In the genomic region with DNA sequence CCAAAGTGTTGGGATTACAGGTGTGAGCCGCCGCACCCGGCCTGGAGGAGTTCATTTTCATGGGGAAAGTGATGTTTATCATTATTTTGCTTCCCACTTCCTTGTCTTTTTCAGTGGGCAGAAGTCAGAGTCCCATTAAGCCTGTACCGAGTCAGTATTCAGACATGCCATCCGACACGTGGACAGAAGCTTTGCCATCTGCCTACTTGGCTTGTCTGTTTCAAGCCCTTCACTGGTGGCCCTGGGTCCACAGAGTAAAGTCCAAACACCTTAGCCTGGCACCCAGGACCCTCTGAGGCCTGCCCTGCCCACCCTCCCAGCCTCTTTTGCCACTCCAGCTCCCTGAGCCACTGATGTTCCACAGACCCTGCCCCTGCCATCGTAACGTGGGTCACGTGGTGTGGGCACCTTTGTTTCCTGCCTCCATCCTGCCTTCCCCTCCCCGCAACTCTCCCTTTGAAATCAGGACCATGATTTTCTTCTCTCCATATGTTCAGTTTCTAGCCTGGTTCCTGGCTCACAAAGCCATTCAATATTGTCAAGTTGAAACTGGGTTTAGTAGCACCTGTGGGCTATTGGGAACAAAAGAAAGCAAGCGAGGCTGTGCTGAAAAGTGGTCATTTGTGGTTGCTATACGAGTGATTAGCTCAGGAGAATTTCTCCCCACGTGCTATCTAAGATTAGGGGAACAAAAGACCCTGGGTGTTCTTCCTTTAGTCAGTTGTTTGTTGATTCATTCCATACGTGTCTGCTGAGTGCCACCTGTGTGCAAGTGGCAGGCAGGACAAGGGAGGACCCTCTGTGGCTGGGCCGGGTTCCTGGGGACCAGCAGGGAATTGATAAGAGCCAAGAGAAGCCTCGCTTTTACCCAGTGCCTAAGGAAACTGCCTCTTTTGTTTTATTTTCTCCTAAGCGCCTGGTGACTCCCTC, we compare ENCODE assay signal across 16 cellular contexts. TPM values are rescaled to one million over a fixed set of nuclear protein-coding genes. Genes with fewer than 3 reads are reported as not detected.
DNase-seq lines count a peak whose midpoint lies in the region; ATAC-seq and TF ChIP-seq lines count a peak whose summit lies in the region.
"Had no signal": no experiment of that assay in that cellular context is flagged by ENCODE, and none has a peak within 500 bp of the region (broad histone marks: within the 10 kb centered on the region; RNA-seq: fewer than 3 reads in every experiment).

No MANE protein-coding gene starts in this region.

- peak; percentile 33 for DNase-seq in SK-N-SH
- peak; percentile 9 for DNase-seq in NCI-H1436 treated with DMSO at 0.1 percent for 48 hours (lab: John Stamatoyannopoulos, UW)
- DNase-seq in cerebellar cortex (ENCODE audit: low spot score): peak; percentile 77
- no peak for DNase-seq in stomach
- no peak for DNase-seq in T-helper 17 cell
- no peak for DNase-seq in tibial artery
- no peak for DNase-seq in nephron progenitor cell
- DNase-seq: Caco-2; effector CD4-positive, alpha-beta T cell; NCI-H82; stimulated activated CD4-positive, alpha-beta T cell treated with anti-CD3 and anti-CD28 coated beads, Interleukin-15, amount 100 ng/mL, for 24 hours; stimulated activated naive CD4-positive, alpha-beta T cell treated with Interleukin-2 at 50 U/mL for 16 hours had no signal

- no peak for TF ChIP-seq RAD21 in SK-N-SH (IDR thresholded peaks at IDR 0.05; ENCODE audit: low read length)

- no peak overlapping the region for H3K4me2 ChIP-seq in SK-N-SH

- H4K20me1 ChIP-seq in SK-N-SH (ENCODE audit: insufficient read depth): no peaks in the 10 kb centered on the region

- TF ChIP-seq POLR2A in stomach (IDR thresholded peaks at IDR 0.05): no peak

- intact Hi-C loops in stomach (cut with DNase I; ENCODE audit: low total_unique reads) (no loop called here), tibial artery (cut with DNase I; ENCODE audit: low total_unique reads) (no loop called here)

- H3K9me2 ChIP-seq in SK-N-SH: no peaks in the 10 kb centered on the region

- peaks cover 11% of the 10 kb centered on the region for H3K4me1 Mint-ChIP-seq in T-helper 17 cell
- H3K4me1 Mint-ChIP-seq in nephron progenitor cell: peaks cover 55% of the 10 kb centered on the region

- no peak overlapping the region for H2AFZ ChIP-seq in SK-N-SH (ENCODE audit: low read depth)

- H3K9ac ChIP-seq in SK-N-SH: no peak overlapping the region

- H3K4me3 ChIP-seq in SK-N-SH (ENCODE audit: low read depth in 2 of 2, low read length in 1 of 2) (no peak overlapping the region), stomach (no peak overlapping the region), tibial artery (no peak overlapping the region)
- H3K4me3 ChIP-seq: GM12878, heart left ventricle had no signal

- H3K27ac ChIP-seq in SK-N-SH (ENCODE audit: low read depth in 2 of 2, low read length in 1 of 2): no peak overlapping the region
- peak overlapping the region in 4 of 5 donors; percentile 51 to 78 (median 68) for H3K27ac ChIP-seq in stomach
- H3K27ac ChIP-seq in tibial artery: peak overlapping the region in 1 of 2 donors; percentile 80

- ATAC-seq in SK-N-SH treated with all-trans-retinoic acid at 6 μM for 48 hours (no peak), T-helper 17 cell (no peak)
- ATAC-seq: activated naive CD4-positive, alpha-beta T cell treated with anti-CD3 and anti-CD28 coated beads, Interleukin-2, amount 50 U/mL, for 72 hours; GM12878 had no signal

- H3K9me3 ChIP-seq in SK-N-SH (no peaks in the 10 kb centered on the region), stomach (no peaks in the 10 kb centered on the region), T-helper 17 cell (ENCODE audit: control insufficient read depth, low read length, poor library complexity, severe bottlenecking) (no peaks in the 10 kb centered on the region), tibial artery (no peaks in the 10 kb centered on the region)
- H3K9me3 ChIP-seq: Caco-2, heart left ventricle had no signal

- TF ChIP-seq EP300 in SK-N-SH (IDR thresholded peaks at IDR 0.05; ENCODE audit: borderline replicate concordance in 1 of 2, low read depth in 1 of 2, low read length in 1 of 2) (no peak), stomach (IDR thresholded peaks at IDR 0.05) (no peak)

- H3K27me3 ChIP-seq in SK-N-SH (ENCODE audit: insufficient read depth) (no peaks in the 10 kb centered on the region), stomach (no peaks in the 10 kb centered on the region), tibial artery (no peaks in the 10 kb centered on the region)
- H3K27me3 ChIP-seq: heart left ventricle had no signal

- peaks cover 10 to 29% of the 10 kb centered on the region in 2 experiments; a peak in 3 of 4 replicates for H3K4me1 ChIP-seq in SK-N-SH (ENCODE audit: control insufficient read depth in 1 of 2, insufficient read depth in 2 of 2, low read depth in 1 of 2, low read length in 1 of 2)
- H3K4me1 ChIP-seq in stomach: peaks cover 22 to 69% (median 48%) of the 10 kb centered on the region in 4 donors
- H3K4me1 ChIP-seq in tibial artery: peaks cover 0 to 42% (median 36%) of the 10 kb centered on the region in 4 donors

- H3K4me3 Mint-ChIP-seq in T-helper 17 cell (no peak overlapping the region), nephron progenitor cell (no peak overlapping the region)

- H3K27me3 Mint-ChIP-seq in T-helper 17 cell (no peaks in the 10 kb centered on the region), nephron progenitor cell (ENCODE audit: low read depth, poor library complexity) (no peaks in the 10 kb centered on the region)

- CTCF ChIA-PET in SK-N-SH (lab: Yijun Ruan, JAX): interaction anchor here (0.7 to 1.7 kb wide), 4 partner anchors 215 to 380 kb away, joined by 3 to 6 read pairs (median 5); no protein-coding TSS in a partner anchor

- WGBS in SK-N-SH (ENCODE audit: low lambda C conversion rate): 92% methylated on average over 17 of the region's 17 CpGs
- WGBS in stomach, 5 donors: 58 to 72% (median 67%) methylated on average over 17 of the region's 17 CpGs

- H3K9me3 Mint-ChIP-seq in nephron progenitor cell: no peaks in the 10 kb centered on the region
- H3K9me3 Mint-ChIP-seq: activated naive CD4-positive, alpha-beta T cell treated with anti-CD3 and anti-CD28 coated beads, Interleukin-2, amount 50 U/mL, for 72 hours had no signal

- H3K36me3 ChIP-seq in SK-N-SH (replicated peaks in 1 of 2; ENCODE audit: control insufficient read depth in 1 of 2, insufficient read depth in 2 of 2, low read length in 1 of 2) (no peaks in the 10 kb centered on the region), stomach (no peaks in the 10 kb centered on the region), tibial artery (no peaks in the 10 kb centered on the region)
- H3K36me3 ChIP-seq: heart left ventricle had no signal

- H3K79me2 ChIP-seq in SK-N-SH (ENCODE audit: insufficient read depth): no peaks in the 10 kb centered on the region

- H3K27ac Mint-ChIP-seq in T-helper 17 cell: no peak overlapping the region
- no peak overlapping the region for H3K27ac Mint-ChIP-seq in nephron progenitor cell

- H3F3A ChIP-seq in SK-N-SH (replicated peaks; ENCODE audit: insufficient read depth): peaks cover 7% of the 10 kb centered on the region

- no peaks in the 10 kb centered on the region for H3K36me3 Mint-ChIP-seq in T-helper 17 cell (ENCODE audit: low read depth)
- no peaks in the 10 kb centered on the region for H3K36me3 Mint-ChIP-seq in nephron progenitor cell (ENCODE audit: low read depth)

- TF ChIP-seq CTCF in SK-N-SH (IDR thresholded peaks at IDR 0.05) (no peak), stomach (IDR thresholded peaks at IDR 0.05) (no peak), tibial artery (IDR thresholded peaks at IDR 0.05) (no peak), nephron progenitor cell (IDR thresholded peaks at IDR 0.05) (no peak)

- POLR2A ChIA-PET in SK-N-SH (lab: Yijun Ruan, JAX): interaction anchor here (0.7 kb wide), 1 partner anchor 1375 kb away, joined by 4 read pairs; no protein-coding TSS in a partner anchor

TF ChIP-seq in SK-N-SH, 30 proteins besides CTCF, POLR2A, EP300 and RAD21 (continues in another document):
- no peak for TF ChIP-seq GABPA (IDR thresholded peaks at IDR 0.05; ENCODE audit: low read depth)
- TF ChIP-seq, protein P1, sequence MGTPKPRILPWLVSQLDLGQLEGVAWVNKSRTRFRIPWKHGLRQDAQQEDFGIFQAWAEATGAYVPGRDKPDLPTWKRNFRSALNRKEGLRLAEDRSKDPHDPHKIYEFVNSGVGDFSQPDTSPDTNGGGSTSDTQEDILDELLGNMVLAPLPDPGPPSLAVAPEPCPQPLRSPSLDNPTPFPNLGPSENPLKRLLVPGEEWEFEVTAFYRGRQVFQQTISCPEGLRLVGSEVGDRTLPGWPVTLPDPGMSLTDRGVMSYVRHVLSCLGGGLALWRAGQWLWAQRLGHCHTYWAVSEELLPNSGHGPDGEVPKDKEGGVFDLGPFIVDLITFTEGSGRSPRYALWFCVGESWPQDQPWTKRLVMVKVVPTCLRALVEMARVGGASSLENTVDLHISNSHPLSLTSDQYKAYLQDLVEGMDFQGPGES (IDR thresholded peaks at IDR 0.05; ENCODE audit: low read depth, low read length): no peak

TF ChIP-seq in SK-N-SH treated with all-trans-retinoic acid at 6 μM for 48 hours, 23 proteins besides CTCF, POLR2A, EP300 and RAD21 (continues in another document):
- TF ChIP-seq SNAI2 (CRISPR knock-in tag; IDR thresholded peaks at IDR 0.05): no peak
- TF ChIP-seq ISL1 (CRISPR knock-in tag; IDR thresholded peaks at IDR 0.05): no peak
- TF ChIP-seq, protein P2, sequence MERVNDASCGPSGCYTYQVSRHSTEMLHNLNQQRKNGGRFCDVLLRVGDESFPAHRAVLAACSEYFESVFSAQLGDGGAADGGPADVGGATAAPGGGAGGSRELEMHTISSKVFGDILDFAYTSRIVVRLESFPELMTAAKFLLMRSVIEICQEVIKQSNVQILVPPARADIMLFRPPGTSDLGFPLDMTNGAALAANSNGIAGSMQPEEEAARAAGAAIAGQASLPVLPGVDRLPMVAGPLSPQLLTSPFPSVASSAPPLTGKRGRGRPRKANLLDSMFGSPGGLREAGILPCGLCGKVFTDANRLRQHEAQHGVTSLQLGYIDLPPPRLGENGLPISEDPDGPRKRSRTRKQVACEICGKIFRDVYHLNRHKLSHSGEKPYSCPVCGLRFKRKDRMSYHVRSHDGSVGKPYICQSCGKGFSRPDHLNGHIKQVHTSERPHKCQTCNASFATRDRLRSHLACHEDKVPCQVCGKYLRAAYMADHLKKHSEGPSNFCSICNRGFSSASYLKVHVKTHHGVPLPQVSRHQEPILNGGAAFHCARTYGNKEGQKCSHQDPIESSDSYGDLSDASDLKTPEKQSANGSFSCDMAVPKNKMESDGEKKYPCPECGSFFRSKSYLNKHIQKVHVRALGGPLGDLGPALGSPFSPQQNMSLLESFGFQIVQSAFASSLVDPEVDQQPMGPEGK (CRISPR knock-in tag; IDR thresholded peaks at IDR 0.05; ENCODE audit: borderline replicate concordance): no peak
- no peak for TF ChIP-seq RARB (CRISPR knock-in tag; IDR thresholded peaks at IDR 0.05)
- TF ChIP-seq ZNF565 (CRISPR knock-in tag; conservative IDR thresholded peaks at IDR 0.05; ENCODE audit: low read depth): no peak
- no peak for TF ChIP-seq ZFP30 (CRISPR knock-in tag; IDR thresholded peaks at IDR 0.05)
- no peak for TF ChIP-seq TOX (CRISPR knock-in tag; IDR thresholded peaks at IDR 0.05; ENCODE audit: borderline replicate concordance)

RNA-seq across cellular contexts. Expression of a gene that starts 5.1 kb away (rescaled TPM):
- 253 and 273 TPM in 2 replicates for polyA plus RNA-seq in SK-N-SH (2012; rRNA removed)
- polyA plus RNA-seq in SK-N-SH (2012; cell fraction: cytosol; rRNA removed): 286 and 365 TPM in 2 replicates
- polyA plus RNA-seq in SK-N-SH (2012; cell fraction: nucleus; rRNA removed): 192 and 200 TPM in 2 replicates
- total RNA-seq in stomach: 100 to 1,000 TPM in 3 of 5 donors, 10 to 100 TPM in 2; 33.0 to 148 (median 113) TPM
- polyA plus RNA-seq in stomach: 10 to 100 TPM; 32.2 to 51.8 (median 36.2) TPM
- 100 to 1,000 TPM; 118 to 149 TPM for total RNA-seq in T-helper 17 cell

Comparison
In these comparisons a context has a peak if more than half of its experiments do, and no peak if none do; other contexts are left out.
1. DNase-seq: peak in SK-N-SH (single experiment), NCI-H1436 treated with DMSO at 0.1 percent for 48 hours (single experiment) and cerebellar cortex (single experiment); none in stomach (single experiment), T-helper 17 cell (0 of 3), tibial artery (0 of 2) and nephron progenitor cell (single experiment).
2. H3K27ac ChIP-seq: peak in stomach (4 of 5); none in SK-N-SH (0 of 2).